ENCODE assay signal across 8 cellular contexts in the genomic region with DNA sequence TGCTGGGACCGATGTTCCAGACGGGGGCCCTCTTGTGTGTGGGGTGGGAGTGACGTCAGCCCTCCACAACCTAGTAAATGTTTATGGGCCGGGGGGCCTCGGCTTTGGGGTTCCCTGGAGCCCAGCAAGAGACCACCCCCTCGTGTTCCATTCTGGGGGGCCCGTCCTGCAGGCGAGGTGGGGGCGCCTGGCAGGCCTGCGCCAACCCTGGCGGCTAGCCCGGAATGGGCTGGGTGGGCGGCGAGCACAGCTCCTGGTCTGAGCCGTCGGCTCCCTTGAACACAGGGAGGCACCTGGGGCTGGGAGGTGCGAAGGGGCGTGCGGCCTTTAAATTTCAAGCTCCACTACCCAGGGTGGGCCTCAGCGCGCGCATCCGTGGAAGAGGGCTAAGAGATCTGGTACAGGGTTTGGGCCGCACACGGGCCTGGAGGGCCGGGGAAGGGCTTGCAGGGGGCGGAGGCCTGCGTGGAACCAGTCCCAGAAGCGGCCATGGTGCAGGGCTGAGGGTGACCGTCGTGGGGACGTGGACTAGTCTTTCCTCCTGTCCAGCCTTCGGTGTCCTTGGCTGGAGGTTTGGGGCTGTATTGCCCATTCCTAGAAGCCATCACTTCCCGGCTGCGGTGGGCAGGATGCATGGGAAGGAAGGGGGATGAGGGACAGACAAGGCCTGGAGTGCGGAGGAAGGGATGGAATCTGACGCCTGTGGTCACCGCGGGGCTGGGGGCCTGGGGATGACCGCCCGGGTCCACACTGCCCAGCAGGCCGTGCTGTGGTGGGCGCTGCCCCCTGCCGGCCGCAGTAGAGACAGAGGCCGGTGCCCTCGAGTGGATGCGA. TPM values are rescaled to one million over a fixed set of nuclear protein-coding genes. Genes with fewer than 3 reads are reported as not detected.
DNase-seq lines count a peak whose midpoint lies in the region; ATAC-seq and TF ChIP-seq lines count a peak whose summit lies in the region.

No MANE protein-coding gene starts in this region.

- DNase-seq in NCI-H82 (lab: John Stamatoyannopoulos, UW) (peak; percentile 48), NCI-H82 treated with DMSO at 0.1 percent for 48 hours (lab: John Stamatoyannopoulos, UW; ENCODE audit: unreplicated experiment) (no peak), NCI-H748 treated with DMSO at 0.1 percent for 48 hours (lab: John Stamatoyannopoulos, UW) (peak; percentile 2), dorsolateral prefrontal cortex (peak in 3 of 10 donors; percentile 33 to 48 (median 48)), mucosa of gallbladder (ENCODE audit: low spot score) (peak; percentile 50), posterior vena cava (ENCODE audit: low spot score) (no peak)
- DNase-seq in stimulated activated CD4-positive, alpha-beta T cell treated with anti-CD3 and anti-CD28 coated beads, Interleukin-1b, Interleukin-23, amount 100 ng/mL, for 48 hours = no peak

- H3K4me3 ChIP-seq in dorsolateral prefrontal cortex = no peak overlapping the region

- no peak overlapping the region for H3K27ac ChIP-seq in dorsolateral prefrontal cortex

- intact Hi-C loops in dorsolateral prefrontal cortex (cut with DNase I) = loop anchor here in 1 of 2 donors (2.0 to 5.0 kb wide), 2 partner anchors 87 to 105 kb away; partner anchors contain the start of gene NRTN
- intact Hi-C loops in posterior vena cava (cut with DNase I) = loop anchor here (2.0 to 5.0 kb wide), 2 partner anchors 85 to 87 kb away; partner anchors contain the start of gene NRTN (in 2 of the 2)

- no peak for ATAC-seq in HG03432 (IDR thresholded peaks at IDR 0.05; ENCODE audit: unreplicated experiment)

- peaks cover 0 to 19% (median 4%) of the 10 kb centered on the region in 45 donors for H3K27me3 ChIP-seq in dorsolateral prefrontal cortex

- TF ChIP-seq CTCF in dorsolateral prefrontal cortex (IDR thresholded peaks at IDR 0.05 in 54 of 56, conservative IDR thresholded peaks at IDR 0.05 in 2 of 56; ENCODE audit: low read depth in 1 of 56, partially characterized antibody in 56 of 56) = peak in 53 of 56 donors; percentile 26 to 79 (median 60)

RNA-seq across cellular contexts. Expression of gene NDUFA11, which starts 11.4 kb away (rescaled TPM):
- total RNA-seq in dorsolateral prefrontal cortex (100 to 1,000 TPM in 119 of 120 experiments, 10 to 100 TPM in 1; 98.5 to 237 (median 172) TPM), mucosa of gallbladder (244 TPM), posterior vena cava (100 to 1,000 TPM; 161 to 193 TPM)

RNA-seq across cellular contexts. Expression of gene VMAC, which starts 12.5 kb away (rescaled TPM):
- 10 to 100 TPM in 11 of 120 experiments, 1 to 10 TPM in 109; 3.0 to 14.3 (median 7.2) TPM for total RNA-seq in dorsolateral prefrontal cortex
- 12.7 TPM for total RNA-seq in mucosa of gallbladder
- 1 to 10 TPM; 2.4 to 5.0 TPM for total RNA-seq in posterior vena cava

RNA-seq across cellular contexts. Expression of gene FUT5, which starts 21.8 kb away (rescaled TPM):
- 1 to 10 TPM in 3 of 120 experiments, under 1 TPM in 28, not detected in 89; 0.24 to 2.4 (median 0.49) TPM for total RNA-seq in dorsolateral prefrontal cortex
- total RNA-seq in mucosa of gallbladder = not detected
- total RNA-seq in posterior vena cava = not detected

RNA-seq across cellular contexts. Expression of gene CAPS, which starts 21.9 kb away (rescaled TPM):
- total RNA-seq in dorsolateral prefrontal cortex = 10 to 100 TPM in 113 of 120 experiments, 1 to 10 TPM in 7; 7.5 to 55.0 (median 19.2) TPM
- total RNA-seq in mucosa of gallbladder = 82.5 TPM
- total RNA-seq in posterior vena cava = 1 to 10 TPM; 3.8 to 8.5 TPM

RNA-seq across cellular contexts. Expression of gene FUT3, which starts 40.9 kb away (rescaled TPM):
- total RNA-seq in dorsolateral prefrontal cortex (1 to 10 TPM in 15 of 120 experiments, under 1 TPM in 29, not detected in 76; 0.19 to 2.2 (median 0.63) TPM), mucosa of gallbladder (127 TPM), posterior vena cava (not detected)

Comparison
In these comparisons a context has a peak if more than half of its experiments do, and no peak if none do; other contexts are left out.
1. DNase-seq: peak in NCI-H82 (single experiment), NCI-H748 treated with DMSO at 0.1 percent for 48 hours (single experiment) and mucosa of gallbladder (single experiment); none in NCI-H82 treated with DMSO at 0.1 percent for 48 hours (single experiment), posterior vena cava (single experiment) and stimulated activated CD4-positive, alpha-beta T cell treated with anti-CD3 and anti-CD28 coated beads, Interleukin-1b, Interleukin-23, amount 100 ng/mL, for 48 hours (single experiment).